8 cellular contexts compared by ENCODE assay signal in the genomic region with DNA sequence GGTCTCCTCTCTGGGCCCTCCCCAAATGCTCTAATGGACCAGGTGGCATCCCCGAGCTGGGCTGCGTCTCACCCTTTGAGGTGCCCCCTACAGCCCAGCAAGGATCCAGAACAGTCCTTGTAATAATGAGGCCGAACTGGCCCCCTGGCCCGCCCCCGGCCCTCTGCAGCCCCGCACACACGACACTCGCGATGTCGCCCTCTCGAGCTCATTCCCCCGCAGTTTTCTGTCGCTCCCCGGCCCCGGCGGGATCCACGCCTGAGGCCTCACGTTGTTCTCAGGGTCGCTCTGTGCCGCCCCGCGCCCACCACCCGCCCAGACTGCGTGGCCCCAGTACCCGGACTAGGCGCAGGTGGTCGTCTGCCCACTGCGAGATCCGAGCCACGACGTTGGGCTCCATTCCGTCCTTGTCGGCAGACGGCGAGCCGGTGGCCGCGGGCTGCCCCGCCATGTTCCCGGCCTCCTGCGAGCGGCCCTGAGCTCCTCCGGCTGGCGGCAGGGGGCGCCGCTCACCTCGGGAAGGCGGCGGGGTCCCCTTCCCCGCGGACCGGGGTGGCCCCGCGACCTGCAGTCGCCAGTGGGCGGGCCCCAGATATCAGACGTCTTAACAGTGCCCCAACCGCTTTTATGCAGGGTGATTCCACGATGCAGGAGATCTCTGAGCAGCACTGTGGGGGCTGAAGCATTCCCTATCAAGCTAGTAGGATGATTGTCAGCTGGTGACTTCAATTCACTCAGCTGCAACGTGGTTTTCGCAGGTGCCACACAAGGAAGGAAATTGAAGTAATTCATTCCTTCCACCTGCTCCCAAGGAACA. TPM values are rescaled to one million over a fixed set of nuclear protein-coding genes. Genes with fewer than 3 reads are reported as not detected.
DNase-seq lines count a peak whose midpoint lies in the region; ATAC-seq and TF ChIP-seq lines count a peak whose summit lies in the region.

A gene with protein sequence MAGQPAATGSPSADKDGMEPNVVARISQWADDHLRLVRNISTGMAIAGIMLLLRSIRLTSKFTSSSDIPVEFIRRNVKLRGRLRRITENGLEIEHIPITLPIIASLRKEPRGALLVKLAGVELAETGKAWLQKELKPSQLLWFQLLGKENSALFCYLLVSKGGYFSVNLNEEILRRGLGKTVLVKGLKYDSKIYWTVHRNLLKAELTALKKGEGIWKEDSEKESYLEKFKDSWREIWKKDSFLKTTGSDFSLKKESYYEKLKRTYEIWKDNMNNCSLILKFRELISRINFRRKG (minus strand): TSS at position 477 of the 817 bp plus-strand sequence. CDS start 26 bp downstream, at position 451.

- H3K9ac ChIP-seq in neuronal stem cell (ENCODE audit: low read depth, low read length, poor library complexity) (peak within 1 kb of the TSS; percentile 99), subcutaneous abdominal adipose tissue (ENCODE audit: low read length in 5 of 5) (peak within 1 kb of the TSS in 4 of 5 donors; percentile 81 to 97 (median 92))

- peak within 1 kb of the TSS; percentile 53 for H2BK5ac ChIP-seq in neuronal stem cell (ENCODE audit: low read length)

- H3K4me1 ChIP-seq in foreskin keratinocyte (no peaks in the 10 kb centered on the region), neuronal stem cell (ENCODE audit: control insufficient read depth in 2 of 2, insufficient read depth in 1 of 2, low read depth in 1 of 2, low read length in 2 of 2) (peaks cover 0 to 2% of the 10 kb centered on the region in 2 donors), subcutaneous abdominal adipose tissue (ENCODE audit: control insufficient read depth in 5 of 5, insufficient read depth in 5 of 5, low read length in 5 of 5) (peaks cover 2 to 9% (median 8%) of the 10 kb centered on the region in 5 donors)

- H3K27ac ChIP-seq in foreskin keratinocyte (peak within 1 kb of the TSS; percentile 55), neuronal stem cell (replicated peaks; ENCODE audit: low read length) (no peak within 1 kb of the TSS), subcutaneous abdominal adipose tissue (ENCODE audit: low read depth, low read length) (peak within 1 kb of the TSS; percentile 76)

- ATAC-seq in GM21717 (IDR thresholded peaks at IDR 0.05; ENCODE audit: unreplicated experiment) (peak; percentile 98), foreskin keratinocyte (peak; percentile 94)

- H2AFZ ChIP-seq in neuronal stem cell (ENCODE audit: low read length) = peak within 1 kb of the TSS; percentile 99

- H3K27me3 ChIP-seq in foreskin keratinocyte (peaks cover 3% of the 10 kb centered on the region), neuronal stem cell (ENCODE audit: control insufficient read depth in 3 of 3, insufficient read depth in 3 of 3, low read depth in 1 of 3, low read length in 3 of 3) (no peaks in the 10 kb centered on the region), subcutaneous abdominal adipose tissue (ENCODE audit: control insufficient read depth in 5 of 5, insufficient read depth in 4 of 5, low read length in 5 of 5) (no peaks in the 10 kb centered on the region)

- peak within 1 kb of the TSS; percentile 75 for H2BK15ac ChIP-seq in neuronal stem cell (ENCODE audit: low read length)

- peak; percentile 79 for DNase-seq in Daoy (ENCODE audit: low read depth)
- peak; percentile 53 for DNase-seq in Jurkat, Clone E6-1 (ENCODE audit: low read depth, low spot score)
- DNase-seq in RPMI7951 (ENCODE audit: low read depth) = peak; percentile 60
- peak; percentile 71 for DNase-seq in activated T-helper 9 cell treated with anti-CD3 and anti-CD28 coated beads, Interleukin-2, amount 50 U/mL, for 16 hours (ENCODE audit: low read depth)
- DNase-seq in foreskin keratinocyte = peak; percentile 26 to 47
- DNase-seq in neuronal stem cell (ENCODE audit: low spot score) = peak; percentile 57

- H3K36me3 ChIP-seq in neuronal stem cell (replicated peaks in 1 of 2; ENCODE audit: control insufficient read depth in 2 of 2, insufficient read depth in 2 of 2, low read length in 2 of 2) (peaks cover 0 to 23% of the 10 kb centered on the region in 2 donors), subcutaneous abdominal adipose tissue (ENCODE audit: control insufficient read depth in 5 of 5, insufficient read depth in 5 of 5, low read length in 5 of 5) (no peaks in the 10 kb centered on the region)

- H3K9me3 ChIP-seq in neuronal stem cell (replicated peaks in 1 of 2; ENCODE audit: control insufficient read depth in 2 of 2, insufficient read depth in 1 of 2, low read depth in 1 of 2, low read length in 2 of 2) (no peaks in the 10 kb centered on the region), subcutaneous abdominal adipose tissue (ENCODE audit: control insufficient read depth in 5 of 5, low read length in 5 of 5) (no peaks in the 10 kb centered on the region)

- no peak within 1 kb of the TSS for H4K91ac ChIP-seq in neuronal stem cell (ENCODE audit: low read depth, low read length, poor library complexity)

- peak; percentile 89 for TF ChIP-seq CTCF in foreskin keratinocyte (conservative IDR thresholded peaks at IDR 0.05)

- peak within 1 kb of the TSS; percentile 84 for H3K4ac ChIP-seq in neuronal stem cell (ENCODE audit: low read length)

- H2AK5ac ChIP-seq in neuronal stem cell (ENCODE audit: low read depth, low read length) = peak within 1 kb of the TSS; percentile 88

- H3K23ac ChIP-seq in neuronal stem cell (ENCODE audit: low read depth, low read length, poor library complexity) = peak within 1 kb of the TSS; percentile 98

- peak within 1 kb of the TSS; percentile 68 for H3K4me3 ChIP-seq in Jurkat, Clone E6-1 (ENCODE audit: low read length)
- H3K4me3 ChIP-seq in neuronal stem cell (ENCODE audit: low read length in 2 of 2) (peak within 1 kb of the TSS; percentile 79 to 92), subcutaneous abdominal adipose tissue (ENCODE audit: low read depth in 1 of 5, low read length in 5 of 5) (peak within 1 kb of the TSS; percentile 76 to 88 (median 79))

- no peaks in the 10 kb centered on the region for H3K79me1 ChIP-seq in neuronal stem cell (ENCODE audit: low read depth, low read length)

- peak within 1 kb of the TSS; percentile 78 for H3K4me2 ChIP-seq in neuronal stem cell (ENCODE audit: insufficient read depth, low read length, poor library complexity, severe bottlenecking)

- H2BK120ac ChIP-seq in neuronal stem cell (ENCODE audit: low read depth, low read length) = no peak within 1 kb of the TSS

- peak within 1 kb of the TSS; percentile 84 for H2BK12ac ChIP-seq in neuronal stem cell (ENCODE audit: low read length)

- no CpG with 5 or more reads among the region's 61 CpGs for WGBS in neuronal stem cell (ENCODE audit: extremely low coverage in 2 of 2, insufficient read length in 2 of 2, insufficient replicate concordance in 1 of 2), 2 donors

- H4K8ac ChIP-seq in neuronal stem cell (ENCODE audit: low read depth, low read length) = peak within 1 kb of the TSS; percentile 82

- H3K14ac ChIP-seq in neuronal stem cell (ENCODE audit: low read length) = peak within 1 kb of the TSS; percentile 94

- H3K18ac ChIP-seq in neuronal stem cell (ENCODE audit: low read length) = peak within 1 kb of the TSS; percentile 100

RNA-seq across cellular contexts. Expression of the gene that starts here (rescaled TPM):
- 2.6 and 10.1 TPM in 2 replicates for total RNA-seq in Daoy (2014; rRNA removed; shearing (Covaris generic))
- 3.1 TPM for polyA plus RNA-seq in Jurkat, Clone E6-1 (2012; ENCODE audit: insufficient read depth, insufficient read length)
- total RNA-seq in RPMI7951 (2014; rRNA removed; shearing (Covaris generic)) = 0.68 and 1.3 TPM in 2 replicates
- total RNA-seq in foreskin keratinocyte = 2.0 and 2.6 TPM in 2 replicates
- 2.5 TPM in 2 replicates for polyA plus RNA-seq in foreskin keratinocyte
- 5.3 TPM for polyA plus RNA-seq in neuronal stem cell (2013, experiment 1 of 2)
- 5.6 TPM for polyA plus RNA-seq in neuronal stem cell (2013, experiment 2 of 2)
